30 cellular contexts compared by ENCODE assay signal in the genomic region with DNA sequence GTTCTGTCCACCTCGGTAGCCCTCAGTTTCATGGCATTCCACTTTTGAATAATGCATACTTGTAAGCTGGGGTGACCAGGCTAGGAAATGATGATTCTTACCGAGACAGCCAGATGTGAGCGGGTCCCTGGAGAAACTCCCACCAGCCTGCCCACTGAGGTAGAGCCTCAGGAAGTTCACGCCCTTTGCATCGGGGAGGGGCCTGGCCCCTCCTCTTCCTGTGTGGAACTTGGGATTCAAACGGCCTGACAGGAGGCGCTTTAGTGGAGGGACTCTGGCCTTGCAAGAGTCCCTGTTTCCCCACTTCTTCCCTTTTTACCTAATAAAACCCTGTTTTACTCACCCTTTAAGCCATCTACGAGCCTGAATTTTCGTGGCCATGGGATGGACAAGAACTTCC. TPM values are rescaled to one million over a fixed set of nuclear protein-coding genes. Genes with fewer than 3 reads are reported as not detected.
DNase-seq lines count a peak whose midpoint lies in the region; ATAC-seq, FAIRE-seq and TF ChIP-seq lines count a peak whose summit lies in the region.
"Had no signal": no experiment of that assay in that cellular context is flagged by ENCODE, and none has a peak within 500 bp of the region (broad histone marks: within the 10 kb centered on the region; RNA-seq: fewer than 3 reads in every experiment).

No MANE protein-coding gene starts in this region.

- H3K18ac ChIP-seq in H1 (ENCODE audit: extremely low read depth, low read length) = no peak overlapping the region

- H2BK120ac ChIP-seq in H1 (replicated peaks; ENCODE audit: low read depth, low read length) = no peak overlapping the region

- no peak for TF ChIP-seq CTCF in GM23338 (conservative IDR thresholded peaks at IDR 0.05; ENCODE audit: low read depth in 2 of 2)
- no peak for TF ChIP-seq CTCF in H1 (IDR thresholded peaks at IDR 0.05; ENCODE audit: control extremely low read depth in 1 of 3, insufficient read depth in 1 of 3, low read depth in 1 of 3, low read length in 3 of 3)
- no peak for TF ChIP-seq CTCF in mammary epithelial cell (conservative IDR thresholded peaks at IDR 0.05 in 1 of 2, IDR thresholded peaks at IDR 0.05 in 1 of 2; ENCODE audit: extremely low read depth in 1 of 2, insufficient read depth in 1 of 2, low read depth in 1 of 2, low read length in 2 of 2)
- no peak for TF ChIP-seq CTCF in Peyer's patch (IDR thresholded peaks at IDR 0.05)

- TF ChIP-seq POLR2A in H1 (IDR thresholded peaks at IDR 0.05; ENCODE audit: control extremely low read depth in 1 of 2, low read depth in 2 of 2, low read length in 2 of 2) (no peak), Peyer's patch (IDR thresholded peaks at IDR 0.05) (no peak)

- H3K4me2 ChIP-seq in BLaER1 (peak overlapping the region; percentile 63), GM23338 (no peak overlapping the region), Karpas-422 (ENCODE audit: low read depth, low read length, poor library complexity, severe bottlenecking) (peak overlapping the region; percentile 54), H1 (ENCODE audit: insufficient read depth in 1 of 2, low read depth in 2 of 2, low read length in 2 of 2) (no peak overlapping the region), mammary epithelial cell (ENCODE audit: insufficient read depth, low read depth, low read length) (no peak overlapping the region)
- H3K4me2 ChIP-seq: KMS-11 had no signal

- TF ChIP-seq EP300 in H1 (IDR thresholded peaks at IDR 0.05; ENCODE audit: borderline replicate concordance in 1 of 2, low read depth in 2 of 2, low read length in 2 of 2) = no peak

- H3K27ac ChIP-seq in BLaER1 (no peak overlapping the region), GM23338 (ENCODE audit: low read depth) (no peak overlapping the region), Karpas-422 (ENCODE audit: low read length) (no peak overlapping the region), H1 (ENCODE audit: low read depth, low read length) (no peak overlapping the region), mammary epithelial cell (ENCODE audit: insufficient read depth, low read depth, low read length) (no peak overlapping the region), Peyer's patch (no peak overlapping the region)
- H3K27ac ChIP-seq: KMS-11, SK-N-MC had no signal

- H3K9me2 ChIP-seq in GM23338 (ENCODE audit: insufficient read depth) (peaks cover 10% of the 10 kb centered on the region; the same call in 1 of the 2 replicates), Karpas-422 (replicated peaks; ENCODE audit: insufficient read depth, low read length) (no peaks in the 10 kb centered on the region)

- H3K36me3 ChIP-seq in BLaER1 = no peaks in the 10 kb centered on the region
- H3K36me3 ChIP-seq in GM23338 (ENCODE audit: insufficient read depth) = no peaks in the 10 kb centered on the region; the same call in 1 of the 2 replicates
- no peaks in the 10 kb centered on the region for H3K36me3 ChIP-seq in Karpas-422 (ENCODE audit: insufficient read depth, low read length)
- H3K36me3 ChIP-seq in H1 (ENCODE audit: control insufficient read depth in 2 of 4, insufficient read depth in 4 of 4, low read length in 3 of 4) = no peaks in the 10 kb centered on the region
- H3K36me3 ChIP-seq in mammary epithelial cell (ENCODE audit: insufficient read depth, low read length) = no peaks in the 10 kb centered on the region
- H3K36me3 ChIP-seq in Peyer's patch = no peaks in the 10 kb centered on the region

- H3K79me1 ChIP-seq in H1 (ENCODE audit: low read depth, low read length) = no peaks in the 10 kb centered on the region

- BruUV-seq in mammary epithelial cell (replicated peaks; lab: Mats Ljungman, UMichigan) = no TSS peak

- no peak overlapping the region for H3K9ac ChIP-seq in BLaER1
- H3K9ac ChIP-seq in Karpas-422 (ENCODE audit: low read length) = peak overlapping the region; percentile 42
- no peak overlapping the region for H3K9ac ChIP-seq in H1 (replicated peaks in 1 of 4; ENCODE audit: extremely low read depth in 1 of 4, low read depth in 3 of 4, low read length in 3 of 4)
- no peak overlapping the region for H3K9ac ChIP-seq in mammary epithelial cell (ENCODE audit: insufficient read depth, low read length)
- H3K9ac ChIP-seq: KMS-11 had no signal

- TF ChIP-seq RAD21 in H1 (IDR thresholded peaks at IDR 0.05 in 1 of 2, conservative IDR thresholded peaks at IDR 0.05 in 1 of 2; ENCODE audit: low read depth in 2 of 2, low read length in 2 of 2) = no peak

- no peak overlapping the region for H4K8ac ChIP-seq in H1 (ENCODE audit: extremely low read depth, insufficient read depth, low read length)

- H4K20me1 ChIP-seq in BLaER1 (no peaks in the 10 kb centered on the region), GM23338 (replicated peaks; ENCODE audit: insufficient read depth) (no peaks in the 10 kb centered on the region), Karpas-422 (ENCODE audit: insufficient read depth, low read depth, low read length) (no peaks in the 10 kb centered on the region), H1 (replicated peaks in 1 of 2; ENCODE audit: control insufficient read depth in 1 of 2, insufficient read depth in 2 of 2, low read length in 2 of 2) (no peaks in the 10 kb centered on the region), mammary epithelial cell (ENCODE audit: insufficient read depth, low read length) (no peaks in the 10 kb centered on the region)

- FAIRE-seq in H1 (lab: Jason Lieb, UNC) = no peak
- FAIRE-seq: D721Med, GM12891, H54, HTR-8/SVneo had no signal

- CTCF ChIA-PET in H1 (lab: Charles Lee; ENCODE audit: partially characterized antibody) (interaction anchor here (1.9 to 3.9 kb wide), 2 partner anchors 10 to 130 kb away, joined by 5 to 17 read pairs; no protein-coding TSS in a partner anchor), mammary epithelial cell (lab: Charles Lee; ENCODE audit: low non-redundant PET) (no interaction called here)

- H4K91ac ChIP-seq in H1 (replicated peaks; ENCODE audit: insufficient read length, low read length) = no peak overlapping the region

- DNase-seq in GM23338 (ENCODE audit: low spot score) (peak; percentile 20), Karpas-422 (peak; percentile 50), H1 (ENCODE audit: low read depth in 1 of 2, low spot score in 2 of 2) (no peak), mammary epithelial cell (no peak), Peyer's patch (no peak)
- no peak for DNase-seq in activated CD4-positive, alpha-beta T cell treated with anti-CD3 and anti-CD28 coated beads for 1 hour
- DNase-seq: 8988T; ACHN; CD4-positive, alpha-beta T cell; DMS53; GF-D8; NCI-H1092; NCI-H1436; NCI-H187; NCI-H2171 treated with DMSO at 0.1 percent for 48 hours; NCI-H345; NCI-H510A treated with DMSO at 0.1 percent for 48 hours; NCI-H774; SHP77 treated with DMSO at 0.1 percent for 48 hours; SW 1271 had no signal

- no peaks in the 10 kb centered on the region for H3K27me3 Mint-ChIP-seq in GM23338 (ENCODE audit: insufficient read depth, low read depth, poor library complexity)
- peaks cover 8% of the 10 kb centered on the region for H3K27me3 Mint-ChIP-seq in activated T-helper 17 cell treated with anti-CD3 and anti-CD28 coated beads, Interleukin-2, amount 50 U/mL, for 72 hours

- no peak overlapping the region for H4K5ac ChIP-seq in H1 (ENCODE audit: insufficient read length, low read depth, low read length)

- peak overlapping the region; percentile 53; the same call in 1 of the 2 replicates for H2AFZ ChIP-seq in GM23338
- H2AFZ ChIP-seq in Karpas-422 (ENCODE audit: low read length) = peak overlapping the region; percentile 70
- H2AFZ ChIP-seq in H1 (ENCODE audit: low read length) = 0 out of 2 replicates have a peak overlapping the region, but pooled peaks have one; percentile 49
- H2AFZ ChIP-seq in mammary epithelial cell (ENCODE audit: low read depth, low read length) = no peak overlapping the region

- no peak overlapping the region for H3K4me3 Mint-ChIP-seq in GM23338
- H3K4me3 Mint-ChIP-seq in activated T-helper 17 cell treated with anti-CD3 and anti-CD28 coated beads, Interleukin-2, amount 50 U/mL, for 72 hours = no peak overlapping the region
- H3K4me3 Mint-ChIP-seq: CD4-positive, alpha-beta T cell; T-helper 1 cell treated with Interleukin-12 subunit alpha and Interleukin-12 subunit beta and Interleukin-4 antibody, amounts not matched to agents 30 μg/mL and 1 μg/mL, for 36 hours had no signal

- POLR2A ChIA-PET in H1 (lab: Charles Lee; ENCODE audit: partially characterized antibody) = no interaction called here

- intact Hi-C loops in mammary epithelial cell (cut with micrococcal nuclease) = no loop called here

- no peaks in the 10 kb centered on the region for H3F3A ChIP-seq in GM23338 (replicated peaks; ENCODE audit: low read depth)

- peak; percentile 21; the same call in 1 of the 3 replicates for ATAC-seq in GM23338
- no peak for ATAC-seq in activated T-helper 17 cell treated with anti-CD3 and anti-CD28 coated beads, Interleukin-2, amount 50 U/mL, for 72 hours (replicated peaks)

- H3K36me3 Mint-ChIP-seq in GM23338 (ENCODE audit: low read depth) = no peaks in the 10 kb centered on the region
- no peaks in the 10 kb centered on the region for H3K36me3 Mint-ChIP-seq in activated T-helper 17 cell treated with anti-CD3 and anti-CD28 coated beads, Interleukin-2, amount 50 U/mL, for 72 hours (ENCODE audit: low read depth)

- H3K4ac ChIP-seq in H1 (replicated peaks; ENCODE audit: insufficient read length, low read depth, low read length) = no peak overlapping the region

- no peak overlapping the region for H2BK15ac ChIP-seq in H1 (ENCODE audit: low read length)

- in situ Hi-C loops in mammary epithelial cell (cut with MboI; ENCODE audit: low sequenced_read_pairs in 2 of 2) = loop anchor here in 1 of 2 donors (25.0 kb wide), 1 partner anchor 263 kb away; no protein-coding TSS in a partner anchor

- H2BK5ac ChIP-seq in H1 (ENCODE audit: low read depth, low read length) = no peak overlapping the region

- peaks cover 6% of the 10 kb centered on the region; the same call in 1 of the 3 replicates for H3K9me3 Mint-ChIP-seq in GM23338
- no peaks in the 10 kb centered on the region for H3K9me3 Mint-ChIP-seq in activated T-helper 17 cell treated with anti-CD3 and anti-CD28 coated beads, Interleukin-2, amount 50 U/mL, for 72 hours

- H3K27me3 ChIP-seq in BLaER1 (no peaks in the 10 kb centered on the region), GM23338 (ENCODE audit: insufficient read depth) (no peaks in the 10 kb centered on the region), Karpas-422 (ENCODE audit: low read length) (no peaks in the 10 kb centered on the region), H1 (replicated peaks in 1 of 4; ENCODE audit: control insufficient read depth in 3 of 4, extremely low read depth in 1 of 4, insufficient read depth in 3 of 4, low read length in 3 of 4) (no peaks in the 10 kb centered on the region), mammary epithelial cell (ENCODE audit: insufficient read depth, low read length) (peaks cover 2% of the 10 kb centered on the region), Peyer's patch (no peaks in the 10 kb centered on the region)

- H3K4me1 Mint-ChIP-seq in GM23338 = peaks cover 8% of the 10 kb centered on the region
- no peaks in the 10 kb centered on the region for H3K4me1 Mint-ChIP-seq in activated T-helper 17 cell treated with anti-CD3 and anti-CD28 coated beads, Interleukin-2, amount 50 U/mL, for 72 hours

- H3K4me3 ChIP-seq in BLaER1 (no peak overlapping the region), GM23338 (no peak overlapping the region), Karpas-422 (ENCODE audit: low read length) (peak overlapping the region; percentile 50), H1 (ENCODE audit: extremely low read depth in 1 of 4, insufficient read depth in 2 of 4, low read depth in 3 of 4, low read length in 4 of 4) (no peak overlapping the region), mammary epithelial cell (replicated peaks in 1 of 3; ENCODE audit: insufficient read depth in 1 of 3, low read depth in 2 of 3, low read length in 3 of 3) (no peak overlapping the region), Peyer's patch (no peak overlapping the region)
- H3K4me3 ChIP-seq: SK-N-MC had no signal

- H3K27ac Mint-ChIP-seq in GM23338 = no peak overlapping the region
- no peak overlapping the region for H3K27ac Mint-ChIP-seq in activated T-helper 17 cell treated with anti-CD3 and anti-CD28 coated beads, Interleukin-2, amount 50 U/mL, for 72 hours
- H3K27ac Mint-ChIP-seq: CD4-positive, alpha-beta T cell; T-helper 1 cell treated with Interleukin-12 subunit alpha and Interleukin-12 subunit beta and Interleukin-4 antibody, amounts not matched to agents 30 μg/mL and 1 μg/mL, for 36 hours had no signal

- H3K14ac ChIP-seq in H1 (ENCODE audit: insufficient read length) = no peak overlapping the region

- H3K56ac ChIP-seq in H1 (replicated peaks; ENCODE audit: insufficient read length, low read depth, low read length) = no peak overlapping the region

- H2AK5ac ChIP-seq in H1 (ENCODE audit: low read depth, low read length) = no peak overlapping the region

- H3K4me1 ChIP-seq in BLaER1 = peaks cover 15% of the 10 kb centered on the region
- no peaks in the 10 kb centered on the region; the same call in 1 of the 2 replicates for H3K4me1 ChIP-seq in GM23338 (ENCODE audit: insufficient read depth)
- peaks cover 5% of the 10 kb centered on the region; the same call in 1 of the 2 replicates for H3K4me1 ChIP-seq in Karpas-422 (ENCODE audit: low read length)
- H3K4me1 ChIP-seq in H1 (replicated peaks in 1 of 4; ENCODE audit: control insufficient read depth in 3 of 4, insufficient read depth in 4 of 4, low read length in 3 of 4) = peaks cover 0 to 3% (median 1%) of the 10 kb centered on the region in 4 experiments; a peak in 3 of 7 replicates
- no peaks in the 10 kb centered on the region for H3K4me1 ChIP-seq in mammary epithelial cell (ENCODE audit: insufficient read depth, low read length)
- H3K4me1 ChIP-seq in Peyer's patch = no peaks in the 10 kb centered on the region

- peaks cover 37% of the 10 kb centered on the region for H3K9me3 ChIP-seq in BLaER1
- H3K9me3 ChIP-seq in Karpas-422 (ENCODE audit: low read length) = no peaks in the 10 kb centered on the region
- peaks cover 0 to 2% of the 10 kb centered on the region in 2 experiments; a peak in 1 of 4 replicates for H3K9me3 ChIP-seq in H1 (ENCODE audit: insufficient read depth in 2 of 2, low read depth in 1 of 2, low read length in 1 of 2)
- H3K9me3 ChIP-seq in mammary epithelial cell (replicated peaks; ENCODE audit: insufficient read depth, low read length) = no peaks in the 10 kb centered on the region
- no peaks in the 10 kb centered on the region for H3K9me3 ChIP-seq in Peyer's patch

- dilution Hi-C loops in mammary epithelial cell (cut with HindIII; ENCODE audit: low sequenced_read_pairs) = no loop called here

- no peaks in the 10 kb centered on the region for H3K23me2 ChIP-seq in H1 (ENCODE audit: low read depth, low read length)

- WGBS in H1 (ENCODE audit: extremely low coverage in 1 of 2, insufficient coverage in 1 of 2, insufficient read length in 1 of 2, insufficient replicate concordance in 2 of 2, low coverage in 1 of 2, low lambda C conversion rate in 2 of 2, missing lambda C conversion rate in 1 of 2), 2 experiments = 88% methylated on average over 7 of the region's 9 CpGs; no CpG with 5 or more reads in 1 of the 2 experiments
- 82% methylated on average over 9 of the region's 9 CpGs for WGBS in mammary epithelial cell (ENCODE audit: low coverage, missing lambda C conversion rate)

- no peaks in the 10 kb centered on the region for H3K79me2 ChIP-seq in GM23338 (replicated peaks; ENCODE audit: insufficient read depth)
- no peaks in the 10 kb centered on the region for H3K79me2 ChIP-seq in Karpas-422 (ENCODE audit: low read length)
- H3K79me2 ChIP-seq in H1 (ENCODE audit: control insufficient read depth in 1 of 2, insufficient read depth in 2 of 2, low read length in 2 of 2) = no peaks in the 10 kb centered on the region
- H3K79me2 ChIP-seq in mammary epithelial cell (ENCODE audit: insufficient read depth, low read length) = no peaks in the 10 kb centered on the region

- H3K23ac ChIP-seq in H1 (ENCODE audit: insufficient read length) = no peak overlapping the region

- no peak overlapping the region for H2BK20ac ChIP-seq in H1 (ENCODE audit: low read length)

- no peak overlapping the region for H2BK12ac ChIP-seq in H1 (ENCODE audit: low read depth, low read length)

RNA-seq across cellular contexts. Expression of gene MRO, which starts 44.6 kb away (rescaled TPM):
- total RNA-seq in GM23338 (2014; rRNA removed; shearing (Covaris generic)) = 0.80 and 2.0 TPM in 2 replicates
- 0.68 and 0.78 TPM in 2 replicates for polyA plus RNA-seq in GM23338 (2016; fragmentation: Nextera tagmentation; extraction: Ambion mirVana)
- 3.2 and 4.9 TPM in 2 replicates for total RNA-seq in Karpas-422 (2014; rRNA removed; shearing (Covaris generic); ENCODE audit: low replicate concordance)
- total RNA-seq in H1 (2021; fragmentation: NEBNext Ultra II Directional; extraction: Animal tissue kit (Norgen Biotek cat#: 25700)) = 0.67 and 1.0 TPM in 2 replicates
- 0.44 and 0.65 TPM in 2 replicates for polyA plus RNA-seq in H1 (2011; rRNA removed)
- polyA plus RNA-seq in H1 (2011; cell fraction: cytosol; rRNA removed) = 0.59 TPM
- 0.46 TPM for polyA plus RNA-seq in H1 (2011; cell fraction: nucleus; rRNA removed)
- polyA plus RNA-seq in H1 (2012, experiment 1 of 2) = 0.42 to 2.2 TPM (median 0.77 TPM) in 4 replicates
- polyA plus RNA-seq in H1 (2012, experiment 2 of 2) = 0.21 TPM
- polyA plus RNA-seq in H1 (2013, experiment 1 of 2) = 1.0 TPM
- polyA plus RNA-seq in H1 (2013, experiment 2 of 2) = 0.77 TPM
- polyA minus RNA-seq in H1 (2011; rRNA and poly(A)+ RNA removed) = 0.28 and 1.3 TPM in 2 replicates
- polyA minus RNA-seq in H1 (2011; cell fraction: cytosol; rRNA and poly(A)+ RNA removed) = 0.95 TPM
- 0.50 TPM for polyA minus RNA-seq in H1 (2011; cell fraction: nucleus; rRNA and poly(A)+ RNA removed)
- total RNA-seq in mammary epithelial cell = not detected
- not detected for polyA plus RNA-seq in mammary epithelial cell
- not detected for polyA minus RNA-seq in mammary epithelial cell
- total RNA-seq in Peyer's patch = 10 to 100 TPM in 1 of 4 donors, 1 to 10 TPM in 2, not detected in 1; 4.8 to 17.5 (median 6.7) TPM
- not detected for total RNA-seq in activated T-helper 17 cell treated with anti-CD3 and anti-CD28 coated beads, Interleukin-2, amount 50 U/mL, for 72 hours
- total RNA-seq: CD4-positive, alpha-beta T cell had no signal
- polyA plus RNA-seq: BJ had no signal

Comparison
In these comparisons a context has a peak if more than half of its experiments do, and no peak if none do; other contexts are left out.
1. H3K4me2 ChIP-seq: peak in BLaER1 (single experiment) and Karpas-422 (single experiment); none in GM23338 (single experiment), H1 (0 of 2) and mammary epithelial cell (single experiment).
2. DNase-seq: peak in GM23338 (single experiment) and Karpas-422 (single experiment); none in H1 (0 of 2), mammary epithelial cell (single experiment), Peyer's patch (0 of 3) and activated CD4-positive, alpha-beta T cell treated with anti-CD3 and anti-CD28 coated beads for 1 hour (single experiment).